Comparison of ENCODE assay signal across 9 cellular contexts in genomic region chr2:189444322-189444721, GRCh38. TPM values are rescaled to one million over a fixed set of nuclear protein-coding genes. Genes with fewer than 3 reads are reported as not detected.
DNase-seq lines count a peak whose midpoint lies in the region; FAIRE-seq and TF ChIP-seq lines count a peak whose summit lies in the region.
"Had no signal": no experiment of that assay in that cellular context is flagged by ENCODE, and none has a peak within 500 bp of the region (broad histone marks: within the 10 kb centered on the region; RNA-seq: fewer than 3 reads in every experiment).

No MANE protein-coding gene starts in this region.

- H2AFZ ChIP-seq in GM23248 (no peak overlapping the region), MM.1S (ENCODE audit: low read length) (no peak overlapping the region)

- no peak overlapping the region for H3K4me3 Mint-ChIP-seq in activated CD4-positive, alpha-beta T cell treated with anti-CD3 and anti-CD28 coated beads, Interleukin-2, amount 10 ng/mL, durations not matched to agents 24 days and 14 days
- H3K4me3 Mint-ChIP-seq in activated CD4-positive, alpha-beta T cell treated with anti-CD3 and anti-CD28 coated beads, Interleukin-2, amount 10 ng/mL, durations not matched to agents 7 days and 5 days: no peak overlapping the region

- 88 to 96% methylated on average over 1 of the region's 1 CpG for WGBS in GM23248 (ENCODE audit: low coverage in 1 of 2, low lambda C conversion rate in 2 of 2, missing lambda C conversion rate in 2 of 2), 2 experiments

- no peak overlapping the region for H3K27ac ChIP-seq in GM23248
- H3K27ac ChIP-seq in MM.1S (ENCODE audit: low read length): no peak overlapping the region
- no peak overlapping the region for H3K27ac ChIP-seq in kidney (ENCODE audit: low read depth in 2 of 2, low read length in 2 of 2)

- H3K9me2 ChIP-seq in GM23248 (ENCODE audit: insufficient read depth) (no peaks in the 10 kb centered on the region), MM.1S (replicated peaks; ENCODE audit: insufficient read depth, low read length) (no peaks in the 10 kb centered on the region)

- H3K9ac ChIP-seq in GM23248 (no peak overlapping the region), MM.1S (ENCODE audit: low read length) (no peak overlapping the region), kidney (ENCODE audit: low read length in 2 of 2) (no peak overlapping the region)

- no peaks in the 10 kb centered on the region for H3F3A ChIP-seq in GM23248 (ENCODE audit: insufficient read depth)
- 0 out of 2 replicates have a peak, but pooled peaks cover 3% of the 10 kb centered on the region for H3F3A ChIP-seq in MM.1S (ENCODE audit: insufficient read depth, low read length)

- H4K20me1 ChIP-seq in GM23248 (ENCODE audit: insufficient read depth): 0 out of 2 replicates have a peak, but pooled peaks cover 2% of the 10 kb centered on the region
- peaks cover 29% of the 10 kb centered on the region for H4K20me1 ChIP-seq in MM.1S (ENCODE audit: insufficient read depth, low read length)

- H3K4me3 ChIP-seq in GM23248: no peak overlapping the region
- no peak overlapping the region for H3K4me3 ChIP-seq in MM.1S (ENCODE audit: low read length)
- H3K4me3 ChIP-seq in kidney (ENCODE audit: low read length in 2 of 2): no peak overlapping the region

- TF ChIP-seq CTCF in MM.1S (IDR thresholded peaks at IDR 0.05; ENCODE audit: low read length) (no peak), kidney (IDR thresholded peaks at IDR 0.05; ENCODE audit: borderline replicate concordance, extremely low read depth, insufficient read depth) (no peak)

- no peaks in the 10 kb centered on the region for H3K27me3 Mint-ChIP-seq in activated CD4-positive, alpha-beta T cell treated with anti-CD3 and anti-CD28 coated beads, Interleukin-2, amount 10 ng/mL, durations not matched to agents 24 days and 14 days
- no peaks in the 10 kb centered on the region for H3K27me3 Mint-ChIP-seq in activated CD4-positive, alpha-beta T cell treated with anti-CD3 and anti-CD28 coated beads, Interleukin-2, amount 10 ng/mL, durations not matched to agents 7 days and 5 days

- H3K4me1 ChIP-seq in GM23248 (ENCODE audit: insufficient read depth): peaks cover 11% of the 10 kb centered on the region; the same call in 1 of the 2 replicates
- peaks cover 33% of the 10 kb centered on the region for H3K4me1 ChIP-seq in MM.1S (ENCODE audit: low read length)
- peaks cover 6 to 20% of the 10 kb centered on the region in 2 donors for H3K4me1 ChIP-seq in kidney (ENCODE audit: control insufficient read depth in 1 of 2, insufficient read depth in 1 of 2, low read depth in 1 of 2, low read length in 2 of 2)

- H3K4me2 ChIP-seq in GM23248 (ENCODE audit: unreplicated experiment) (no peak overlapping the region), MM.1S (ENCODE audit: low read depth, low read length) (peak overlapping the region; percentile 9; the same call in 1 of the 2 replicates)

- POLR2A ChIA-PET in activated CD4-positive, alpha-beta T cell treated with anti-CD3 and anti-CD28 coated beads, Interleukin-2, amount 10 ng/mL, durations not matched to agents 7 days and 5 days (lab: Charles Lee): no interaction called here

- H3K4me1 Mint-ChIP-seq in activated CD4-positive, alpha-beta T cell treated with anti-CD3 and anti-CD28 coated beads, Interleukin-2, amount 10 ng/mL, durations not matched to agents 24 days and 14 days: peaks cover 24% of the 10 kb centered on the region
- H3K4me1 Mint-ChIP-seq in activated CD4-positive, alpha-beta T cell treated with anti-CD3 and anti-CD28 coated beads, Interleukin-2, amount 10 ng/mL, durations not matched to agents 7 days and 5 days: peaks cover 26% of the 10 kb centered on the region

- H3K79me2 ChIP-seq in GM23248 (ENCODE audit: insufficient read depth) (peaks cover 71% of the 10 kb centered on the region), MM.1S (ENCODE audit: low read length) (peaks cover 78% of the 10 kb centered on the region)

- H3K27me3 ChIP-seq in GM23248 (replicated peaks; ENCODE audit: insufficient read depth): no peaks in the 10 kb centered on the region
- no peaks in the 10 kb centered on the region for H3K27me3 ChIP-seq in MM.1S (replicated peaks; ENCODE audit: insufficient read depth, low read length)

- in situ Hi-C loops in GM23248 (cut with MboI): no loop called here

- peak; percentile 64 for DNase-seq in activated CD4-positive, alpha-beta T cell treated with anti-CD3 and anti-CD28 coated beads, Interleukin-2, amount 10 ng/mL, durations not matched to agents 24 days and 14 days
- no peak for DNase-seq in activated CD4-positive, alpha-beta T cell treated with anti-CD3 and anti-CD28 coated beads, Interleukin-2, amount 10 ng/mL, durations not matched to agents 7 days and 5 days
- peak; percentile 26 for DNase-seq in GM23248
- no peak for DNase-seq in MM.1S
- peak; percentile 31 to 35 for DNase-seq in lung microvascular endothelial cell (ENCODE audit: low read depth in 2 of 2)
- DNase-seq in SHP77 (lab: John Stamatoyannopoulos, UW): no peak
- DNase-seq in activated effector memory CD4-positive, alpha-beta T cell treated with anti-CD3 and anti-CD28 coated beads, Interleukin-2, amount 50 U/mL, for 16 hours: no peak
- DNase-seq in kidney: no peak
- DNase-seq: islet precursor cell had no signal

- H3K36me3 ChIP-seq in GM23248 (ENCODE audit: low read depth) (peaks cover 15% of the 10 kb centered on the region), MM.1S (replicated peaks; ENCODE audit: insufficient read depth, low read length) (peaks cover 5% of the 10 kb centered on the region; the same call in 1 of the 2 replicates), kidney (ENCODE audit: control insufficient read depth in 1 of 2, insufficient read depth in 2 of 2, low read length in 2 of 2) (peaks cover 5 to 10% of the 10 kb centered on the region in 2 donors)

- intact Hi-C loops in activated CD4-positive, alpha-beta T cell treated with anti-CD3 and anti-CD28 coated beads, Interleukin-2, amount 10 ng/mL, durations not matched to agents 24 days and 14 days (cut with micrococcal nuclease): loop anchor here (5.0 to 10.0 kb wide), 3 partner anchors 138 to 870 kb away; partner anchors contain the start of genes HIBCH and SLC40A1
- intact Hi-C loops in kidney (cut with DNase I): no loop called here

- CTCF ChIA-PET in activated CD4-positive, alpha-beta T cell treated with anti-CD3 and anti-CD28 coated beads, Interleukin-2, amount 10 ng/mL, durations not matched to agents 7 days and 5 days (lab: Charles Lee): no interaction called here

- peaks cover 36% of the 10 kb centered on the region for H3K36me3 Mint-ChIP-seq in activated CD4-positive, alpha-beta T cell treated with anti-CD3 and anti-CD28 coated beads, Interleukin-2, amount 10 ng/mL, durations not matched to agents 24 days and 14 days (ENCODE audit: low read depth)
- H3K36me3 Mint-ChIP-seq in activated CD4-positive, alpha-beta T cell treated with anti-CD3 and anti-CD28 coated beads, Interleukin-2, amount 10 ng/mL, durations not matched to agents 7 days and 5 days (ENCODE audit: low read depth): peaks cover 27% of the 10 kb centered on the region

- no peak overlapping the region for H3K27ac Mint-ChIP-seq in activated CD4-positive, alpha-beta T cell treated with anti-CD3 and anti-CD28 coated beads, Interleukin-2, amount 10 ng/mL, durations not matched to agents 24 days and 14 days
- H3K27ac Mint-ChIP-seq in activated CD4-positive, alpha-beta T cell treated with anti-CD3 and anti-CD28 coated beads, Interleukin-2, amount 10 ng/mL, durations not matched to agents 7 days and 5 days: no peak overlapping the region

- no peaks in the 10 kb centered on the region for H3K9me3 ChIP-seq in GM23248 (ENCODE audit: low read depth)
- H3K9me3 ChIP-seq in MM.1S (replicated peaks; ENCODE audit: insufficient read depth, low read length): no peaks in the 10 kb centered on the region
- H3K9me3 ChIP-seq in kidney (ENCODE audit: control insufficient read depth in 1 of 2, low read length in 2 of 2): no peaks in the 10 kb centered on the region

- FAIRE-seq in kidney (lab: Jason Lieb, UNC): no peak

- peaks cover 4% of the 10 kb centered on the region for H3K9me3 Mint-ChIP-seq in activated CD4-positive, alpha-beta T cell treated with anti-CD3 and anti-CD28 coated beads, Interleukin-2, amount 10 ng/mL, durations not matched to agents 24 days and 14 days
- no peaks in the 10 kb centered on the region for H3K9me3 Mint-ChIP-seq in activated CD4-positive, alpha-beta T cell treated with anti-CD3 and anti-CD28 coated beads, Interleukin-2, amount 10 ng/mL, durations not matched to agents 7 days and 5 days

RNA-seq across cellular contexts. Expression of gene WDR75, which starts 3.0 kb away (rescaled TPM):
- total RNA-seq in activated CD4-positive, alpha-beta T cell treated with anti-CD3 and anti-CD28 coated beads, Interleukin-2, amount 10 ng/mL, durations not matched to agents 24 days and 14 days: 117 and 121 TPM in 2 replicates
- 10 to 100 TPM; 47.8 to 49.7 TPM for total RNA-seq in activated CD4-positive, alpha-beta T cell treated with anti-CD3 and anti-CD28 coated beads, Interleukin-2, amount 10 ng/mL, durations not matched to agents 7 days and 5 days
- 30.5 and 44.1 TPM in 2 replicates for total RNA-seq in GM23248 (2014; rRNA removed; shearing (Covaris generic))
- 22.9 and 25.8 TPM in 2 replicates for polyA plus RNA-seq in GM23248 (2016; fragmentation: Nextera tagmentation; extraction: Ambion mirVana)
- total RNA-seq in lung microvascular endothelial cell: 37.0 and 44.4 TPM in 2 replicates
- 28.3 TPM for total RNA-seq in kidney
- polyA plus RNA-seq in kidney (ENCODE audit: insufficient read depth, low read depth, low replicate concordance): 15.6 TPM

Comparison
In these comparisons a context has a peak if more than half of its experiments do, and no peak if none do; other contexts are left out.
1. DNase-seq: peak in activated CD4-positive, alpha-beta T cell treated with anti-CD3 and anti-CD28 coated beads, Interleukin-2, amount 10 ng/mL, durations not matched to agents 24 days and 14 days (single experiment), GM23248 (single experiment) and lung microvascular endothelial cell (2 of 2); none in activated CD4-positive, alpha-beta T cell treated with anti-CD3 and anti-CD28 coated beads, Interleukin-2, amount 10 ng/mL, durations not matched to agents 7 days and 5 days (single experiment), MM.1S (single experiment), SHP77 (0 of 2), activated effector memory CD4-positive, alpha-beta T cell treated with anti-CD3 and anti-CD28 coated beads, Interleukin-2, amount 50 U/mL, for 16 hours (single experiment) and kidney (single experiment).